10 cellular contexts compared by ENCODE assay signal in genomic region chr7:150975536-150976285, GRCh38. TPM values are rescaled to one million over a fixed set of nuclear protein-coding genes. Genes with fewer than 3 reads are reported as not detected.
DNase-seq lines count a peak whose midpoint lies in the region; TF ChIP-seq lines count a peak whose summit lies in the region.
"Had no signal": no experiment of that assay in that cellular context is flagged by ENCODE, and none has a peak within 500 bp of the region (broad histone marks: within the 10 kb centered on the region; RNA-seq: fewer than 3 reads in every experiment).

No MANE protein-coding gene starts in this region.

- no peaks in the 10 kb centered on the region for H3K9me3 ChIP-seq in OCI-LY3 (ENCODE audit: insufficient read depth, low read length)
- no peaks in the 10 kb centered on the region for H3K9me3 ChIP-seq in endodermal cell (ENCODE audit: control insufficient read depth, low read length)

- H3K27ac Mint-ChIP-seq in endodermal cell: no peak overlapping the region

- peaks cover 16% of the 10 kb centered on the region for H3K4me1 Mint-ChIP-seq in endodermal cell

- no peaks in the 10 kb centered on the region; the same call in 1 of the 2 replicates for H4K20me1 ChIP-seq in OCI-LY3 (ENCODE audit: insufficient read depth, low read length)

- H3K9ac ChIP-seq in OCI-LY3 (ENCODE audit: low read length) (peak overlapping the region; percentile 73), endodermal cell (ENCODE audit: extremely low read depth, low read length, poor library complexity, severe bottlenecking) (no peak overlapping the region)

- TF ChIP-seq CTCF in OCI-LY3 (IDR thresholded peaks at IDR 0.05; ENCODE audit: low read depth, low read length) (no peak), endodermal cell (conservative IDR thresholded peaks at IDR 0.05) (no peak), retinal pigment epithelial cell (conservative IDR thresholded peaks at IDR 0.05; ENCODE audit: low read depth, low read length) (no peak), GM10266 (IDR thresholded peaks at IDR 0.05; ENCODE audit: control insufficient read depth, insufficient read depth, low read depth, missing control alignments) (no peak)

- H3K27me3 Mint-ChIP-seq in endodermal cell (ENCODE audit: insufficient read depth): peaks cover 83% of the 10 kb centered on the region

- peaks cover 14% of the 10 kb centered on the region for H3K27me3 ChIP-seq in OCI-LY3 (ENCODE audit: low read depth, low read length)
- H3K27me3 ChIP-seq in endodermal cell (ENCODE audit: control insufficient read depth, insufficient read depth, low read length, poor library complexity, severe bottlenecking): peaks cover 61% of the 10 kb centered on the region

- DNase-seq in NCI-H510A treated with DMSO at 0.1 percent for 48 hours (lab: John Stamatoyannopoulos, UW) (peak; percentile 25), NCI-H510A (lab: John Stamatoyannopoulos, UW) (no peak), endodermal cell (no peak), retinal pigment epithelial cell (ENCODE audit: low read depth) (no peak), SW 1271 (lab: John Stamatoyannopoulos, UW) (no peak), GM10266 (ENCODE audit: extremely low spot score) (no peak)
- no peak for DNase-seq in stimulated activated CD4-positive, alpha-beta T cell treated with anti-CD3 and anti-CD28 coated beads, Interleukin-2, amount 100 ng/mL, for 24 hours
- DNase-seq: NCI-H748 treated with DMSO at 0.1 percent for 48 hours had no signal

- H3K27ac ChIP-seq in OCI-LY3 (ENCODE audit: low read length) (no peak overlapping the region), endodermal cell (ENCODE audit: low read depth, low read length) (no peak overlapping the region)

- H3K4me3 ChIP-seq in OCI-LY3 (ENCODE audit: low read length) (peak overlapping the region; percentile 84), endodermal cell (ENCODE audit: low read length) (peak overlapping the region; percentile 77), retinal pigment epithelial cell (ENCODE audit: low read length) (peak overlapping the region; percentile 55)

- no peak overlapping the region for H2AFZ ChIP-seq in OCI-LY3 (ENCODE audit: low read depth, low read length)

- peaks cover 4% of the 10 kb centered on the region; the same call in 1 of the 2 replicates for H3K79me2 ChIP-seq in OCI-LY3 (ENCODE audit: low read length)

- H3K4me2 ChIP-seq in OCI-LY3 (ENCODE audit: low read length): peak overlapping the region; percentile 98

- 80 to 90% methylated on average over 2 to 8 of the region's 8 CpGs for whole genome bisulfite sequencing in endodermal cell (ENCODE audit: insufficient coverage in 1 of 2, insufficient read length in 1 of 2), 2 experiments

- H3K9me3 Mint-ChIP-seq in endodermal cell: no peaks in the 10 kb centered on the region

- H3K36me3 ChIP-seq in OCI-LY3 (replicated peaks; ENCODE audit: low read depth, low read length): no peaks in the 10 kb centered on the region
- no peaks in the 10 kb centered on the region for H3K36me3 ChIP-seq in endodermal cell (ENCODE audit: control insufficient read depth, insufficient read depth, low read length)

- H3K4me3 Mint-ChIP-seq in endodermal cell: peak overlapping the region; percentile 62

- peaks cover 22% of the 10 kb centered on the region for H3K4me1 ChIP-seq in OCI-LY3 (ENCODE audit: low read length)
- peaks cover 3% of the 10 kb centered on the region for H3K4me1 ChIP-seq in endodermal cell (ENCODE audit: control insufficient read depth, insufficient read depth, low read length)

- no peaks in the 10 kb centered on the region for H3K36me3 Mint-ChIP-seq in endodermal cell (ENCODE audit: low read depth)

RNA-seq across cellular contexts. Expression of gene KCNH2, which starts 2.4 kb away (rescaled TPM):
- 1 to 10 TPM; 1.1 to 1.9 TPM for total RNA-seq in endodermal cell
- 19.3 TPM for polyA plus RNA-seq in endodermal cell (2013, experiment 1 of 2)
- polyA plus RNA-seq in endodermal cell (2013, experiment 2 of 2): 17.8 TPM
- total RNA-seq: glomerular endothelial cell had no signal

RNA-seq across cellular contexts. Expression of gene NOS3, which starts 15.1 kb away (rescaled TPM):
- 1 to 10 TPM; 2.3 to 9.1 TPM for total RNA-seq in endodermal cell
- polyA plus RNA-seq in endodermal cell (2013, experiment 1 of 2): 4.0 TPM
- 4.1 TPM for polyA plus RNA-seq in endodermal cell (2013, experiment 2 of 2)

RNA-seq across cellular contexts. Expression of gene ATG9B, which starts 48.6 kb away (rescaled TPM):
- total RNA-seq in endodermal cell: 1 to 10 TPM; 2.0 to 3.0 TPM
- polyA plus RNA-seq in endodermal cell (2013, experiment 1 of 2): 4.3 TPM
- polyA plus RNA-seq in endodermal cell (2013, experiment 2 of 2): 4.0 TPM
- total RNA-seq: glomerular endothelial cell had no signal

RNA-seq across cellular contexts. Expression of gene ABCB8, which starts 52.5 kb away (rescaled TPM):
- 10 to 100 TPM; 35.9 to 37.2 TPM for total RNA-seq in endodermal cell
- polyA plus RNA-seq in endodermal cell (2013, experiment 1 of 2): 27.6 TPM
- 25.8 TPM for polyA plus RNA-seq in endodermal cell (2013, experiment 2 of 2)
